9 cellular contexts compared by ENCODE assay signal in genomic region chr6:154157082-154157481, GRCh38.
DNase-seq lines count a peak whose midpoint lies in the region; ATAC-seq and TF ChIP-seq lines count a peak whose summit lies in the region.
"Had no signal": no experiment of that assay in that cellular context is flagged by ENCODE, and none has a peak within 500 bp of the region (broad histone marks: within the 10 kb centered on the region; RNA-seq: fewer than 3 reads in every experiment).

No MANE protein-coding gene starts in this region.

- intact Hi-C loops in heart left ventricle (cut with DNase I) (loop anchor here in 9 of 10 donors (2.0 to 10.0 kb wide), 10 partner anchors 120 to 648 kb away; partner anchors contain the start of gene CNKSR3 (in 1 of the 9)), Right ventricle myocardium superior (cut with DNase I) (loop anchor here (5.0 kb wide), 1 partner anchor 120 kb away; no protein-coding TSS in a partner anchor)

- H3K36me3 ChIP-seq in heart left ventricle (no peaks in the 10 kb centered on the region), thymus (ENCODE audit: control insufficient read depth, insufficient read depth) (no peaks in the 10 kb centered on the region)

- TF ChIP-seq CTCF in heart left ventricle (IDR thresholded peaks at IDR 0.05), result no peak

- H3K4me1 ChIP-seq in heart left ventricle (peaks cover 0 to 58% (median 0%) of the 10 kb centered on the region in 12 donors), thymus (ENCODE audit: control insufficient read depth, insufficient read depth, low read length) (peaks cover 12% of the 10 kb centered on the region)

- DNase-seq in heart left ventricle (no peak), Right ventricle myocardium superior (no peak), AG08396 (ENCODE audit: low spot score) (no peak), GOT3 (lab: John Stamatoyannopoulos, UW) (no peak), SKM-1 (lab: John Stamatoyannopoulos, UW; ENCODE audit: unreplicated experiment) (no peak)
- DNase-seq in activated naive CD8-positive, alpha-beta T cell treated with anti-CD3 and anti-CD28 coated beads, Interleukin-2, amount 50 U/mL, for 16 hours (ENCODE audit: low read depth, low spot score), result peak; percentile 14
- DNase-seq: SIG-M5 had no signal

- 58 to 66% (median 59%) methylated on average over 4 of the region's 4 CpGs for whole genome bisulfite sequencing in heart left ventricle, 4 donors
- 32% methylated on average over 4 of the region's 4 CpGs for WGBS in thymus

- ATAC-seq in heart left ventricle (no peak), Right ventricle myocardium superior (ENCODE audit: poor library complexity) (no peak), HG03103 (IDR thresholded peaks at IDR 0.05; ENCODE audit: low read depth, unreplicated experiment) (peak; percentile 37)

- H3K27me3 ChIP-seq in heart left ventricle (no peaks in the 10 kb centered on the region), thymus (ENCODE audit: control insufficient read depth, insufficient read depth) (no peaks in the 10 kb centered on the region)

- no peak for TF ChIP-seq POLR2A in heart left ventricle (IDR thresholded peaks at IDR 0.05)

- H3K9me3 ChIP-seq in heart left ventricle (no peaks in the 10 kb centered on the region), thymus (ENCODE audit: control insufficient read depth) (no peaks in the 10 kb centered on the region)

- H3K27ac ChIP-seq in heart left ventricle, result peak overlapping the region in 2 of 12 donors; percentile 6 to 74
- peak overlapping the region; percentile 87 for H3K27ac ChIP-seq in thymus (ENCODE audit: low read depth)

- H3K4me3 ChIP-seq in heart left ventricle (peak overlapping the region in 8 of 12 donors; percentile 1 to 40 (median 16)), thymus (ENCODE audit: low read length) (peak overlapping the region; percentile 18)
